Comparison of ENCODE assay signal across 28 cellular contexts in the genomic region with DNA sequence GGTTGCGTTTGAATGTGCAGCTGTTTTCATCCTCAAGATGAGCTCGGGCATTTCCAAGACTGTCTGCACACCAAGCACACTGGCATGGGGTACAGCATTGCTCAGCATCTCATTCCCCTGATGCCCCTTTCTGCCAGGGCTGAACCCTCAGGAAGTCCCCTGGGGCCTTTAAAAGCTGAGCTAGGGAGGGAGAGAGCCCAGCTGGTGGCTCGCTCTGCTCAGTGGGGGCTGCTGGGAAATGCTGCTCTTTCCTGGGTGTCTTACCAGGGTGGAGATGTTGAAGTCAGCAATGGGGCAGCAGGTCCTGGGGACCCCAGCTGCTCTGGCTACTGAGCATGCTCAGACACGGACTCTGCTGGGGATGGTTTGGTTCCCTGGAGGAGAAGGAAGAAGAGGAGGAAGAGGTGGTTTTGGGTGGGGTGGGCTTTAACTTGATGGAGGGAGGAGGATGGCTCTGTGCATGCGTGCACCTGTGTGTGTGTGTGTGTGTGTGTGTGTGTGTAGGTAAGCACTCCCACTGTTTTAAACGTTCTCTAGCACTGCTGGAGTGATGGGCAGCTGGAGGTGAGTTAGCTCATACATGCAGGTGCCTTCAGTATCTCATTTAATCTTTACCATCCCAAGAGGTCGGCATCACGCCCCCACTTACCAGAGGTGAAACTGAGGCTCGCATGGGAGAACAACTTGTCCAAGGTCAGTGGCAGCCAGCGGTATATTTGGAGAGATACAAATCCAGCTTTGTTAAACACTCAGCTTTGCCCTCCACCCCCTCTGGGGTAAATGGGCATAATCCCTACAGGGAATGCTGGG.
A peak's percentile ranks its signal among the peaks of the same experiment; 100 is the strongest.
DNase-seq lines count a peak whose midpoint lies in the region; ATAC-seq lines count a peak whose summit lies in the region.
"Had no signal": no experiment of that assay in that cellular context is flagged by ENCODE, and none has a peak within 500 bp of the region (broad histone marks: within the 10 kb centered on the region; RNA-seq: fewer than 3 reads in every experiment).

No MANE protein-coding gene starts in this region.

- H3K4me3 ChIP-seq in mucosa of rectum (ENCODE audit: low read length in 2 of 2) = no peak overlapping the region
- H3K4me3 ChIP-seq: dorsolateral prefrontal cortex, gastrocnemius medialis, left ventricle myocardium inferior, skin epidermis, stomach, thyroid gland had no signal

- DNase-seq in DMS 273 (lab: John Stamatoyannopoulos, UW; ENCODE audit: unreplicated experiment) = peak; percentile 42
- DNase-seq in DMS 273 treated with DMSO at 0.1 percent for 48 hours (lab: John Stamatoyannopoulos, UW) = no peak
- peak; percentile 49 for DNase-seq in NCI-H1092 (lab: John Stamatoyannopoulos, UW)
- DNase-seq in NCI-H526 treated with DMSO at 0.1 percent for 48 hours (lab: John Stamatoyannopoulos, UW) = peak; percentile 13
- no peak for DNase-seq in activated CD4-positive, CD25-positive, alpha-beta regulatory T cell (lab: John Stamatoyannopoulos, UW)
- no peak for DNase-seq in HCEC 1CT
- DNase-seq: activated CD4-positive, alpha-beta T cell treated with anti-CD3 and anti-CD28 coated beads, Interleukin-2, amount 10 ng/mL, durations not matched to agents 24 days and 14 days; activated naive CD4-positive, alpha-beta T cell treated with Interleukin-2 at 50 U/mL for 16 hours; activated T-cell treated with anti-CD3 and anti-CD28 coated beads, Interleukin-2, amount 50 U/mL, for 48 hours; CD4-positive, alpha-beta memory T cell; dorsolateral prefrontal cortex; gastrocnemius medialis; immature natural killer cell; KG1; left ventricle myocardium inferior; mesendoderm; naive thymus-derived CD8-positive, alpha-beta T cell; NCI-H187 treated with DMSO at 0.1 percent for 48 hours; NCI-H226; occipital lobe; SHP77; stomach; thyroid gland had no signal

- H3K27me3 ChIP-seq in mucosa of rectum (ENCODE audit: control insufficient read depth in 2 of 2, insufficient read depth in 2 of 2, low read length in 2 of 2) = no peaks in the 10 kb centered on the region
- H3K27me3 ChIP-seq: thyroid gland had no signal

- no peak for ATAC-seq in GM18517 (IDR thresholded peaks at IDR 0.05; ENCODE audit: unreplicated experiment)
- ATAC-seq: gastrocnemius medialis; naive thymus-derived CD8-positive, alpha-beta T cell; Panc1 had no signal

- no peaks in the 10 kb centered on the region for H3K9me3 ChIP-seq in mucosa of rectum (ENCODE audit: control insufficient read depth in 2 of 2, low read length in 2 of 2)
- H3K9me3 ChIP-seq: gastrocnemius medialis, left ventricle myocardium inferior, stomach, thyroid gland had no signal

- no peak overlapping the region for H3K9ac ChIP-seq in mucosa of rectum (ENCODE audit: low read depth in 1 of 2, low read length in 2 of 2)

- H3K27ac ChIP-seq in mucosa of rectum (ENCODE audit: low read depth in 2 of 2, low read length in 2 of 2) = peak overlapping the region; percentile 66 to 70
- H3K27ac ChIP-seq: 22Rv1, dorsolateral prefrontal cortex, gastrocnemius medialis, left ventricle myocardium inferior, skin epidermis, stomach, thyroid gland had no signal

- peaks cover 12 to 20% of the 10 kb centered on the region in 2 donors for H3K4me1 ChIP-seq in mucosa of rectum (ENCODE audit: control insufficient read depth in 2 of 2, insufficient read depth in 2 of 2, low read length in 2 of 2)
- H3K4me1 ChIP-seq: gastrocnemius medialis, left ventricle myocardium inferior, stomach, thyroid gland had no signal

- no peaks in the 10 kb centered on the region for H3K36me3 ChIP-seq in mucosa of rectum (ENCODE audit: control insufficient read depth in 2 of 2, insufficient read depth in 2 of 2, low read length in 2 of 2)
- H3K36me3 ChIP-seq: gastrocnemius medialis, left ventricle myocardium inferior, stomach, thyroid gland had no signal

Comparison
In these comparisons a context has a peak if more than half of its experiments do, and no peak if none do; other contexts are left out.
1. DNase-seq: peak in DMS 273 (single experiment), NCI-H1092 (single experiment) and NCI-H526 treated with DMSO at 0.1 percent for 48 hours (single experiment); none in DMS 273 treated with DMSO at 0.1 percent for 48 hours (single experiment), activated CD4-positive, CD25-positive, alpha-beta regulatory T cell (0 of 4) and HCEC 1CT (single experiment).